ENCODE assay signal across 24 cellular contexts in genomic region chr10:77580500-77580899, GRCh38. TPM values are rescaled to one million over a fixed set of nuclear protein-coding genes. Genes with fewer than 3 reads are reported as not detected.
"Had no signal": no experiment of that assay in that cellular context is flagged by ENCODE, and none has a peak within 500 bp of the region (broad histone marks: within the 10 kb centered on the region; RNA-seq: fewer than 3 reads in every experiment).

No MANE protein-coding gene starts in this region.

- H3K9me3 Mint-ChIP-seq: activated CD4-positive, alpha-beta memory T cell treated with anti-CD3 and anti-CD28 coated beads for 36 hours; activated CD4-positive, alpha-beta T cell treated with anti-CD3 and anti-CD28 coated beads, Interleukin-2, amount 10 ng/mL, durations not matched to agents 7 days and 5 days; activated naive CD4-positive, alpha-beta T cell treated with anti-CD3 and anti-CD28 coated beads for 36 hours; activated T-helper 17 cell treated with anti-CD3 and anti-CD28 coated beads, Interleukin-2, amount 50 U/mL, for 72 hours; brain; T-cell had no signal

- H3K27me3 Mint-ChIP-seq: activated CD4-positive, alpha-beta memory T cell treated with anti-CD3 and anti-CD28 coated beads for 36 hours; activated CD4-positive, alpha-beta T cell treated with anti-CD3 and anti-CD28 coated beads, Interleukin-2, amount 10 ng/mL, durations not matched to agents 7 days and 5 days; brain had no signal

- H3K27ac Mint-ChIP-seq: activated CD4-positive, alpha-beta memory T cell treated with anti-CD3 and anti-CD28 coated beads for 36 hours; activated CD4-positive, alpha-beta T cell treated with anti-CD3 and anti-CD28 coated beads, Interleukin-2, amount 10 ng/mL, durations not matched to agents 7 days and 5 days; activated naive CD4-positive, alpha-beta T cell treated with anti-CD3 and anti-CD28 coated beads for 36 hours; activated naive CD8-positive, alpha-beta T cell; activated T-helper 17 cell treated with anti-CD3 and anti-CD28 coated beads, Interleukin-2, amount 50 U/mL, for 72 hours; brain; T-cell had no signal

- H3K4me1 Mint-ChIP-seq: T-cell had no signal

- H3K4me3 Mint-ChIP-seq: activated CD4-positive, alpha-beta memory T cell treated with anti-CD3 and anti-CD28 coated beads for 36 hours; activated CD4-positive, alpha-beta T cell treated with anti-CD3 and anti-CD28 coated beads, Interleukin-2, amount 10 ng/mL, durations not matched to agents 7 days and 5 days; activated naive CD4-positive, alpha-beta T cell treated with anti-CD3 and anti-CD28 coated beads for 36 hours; activated naive CD8-positive, alpha-beta T cell; activated T-helper 17 cell treated with anti-CD3 and anti-CD28 coated beads, Interleukin-2, amount 50 U/mL, for 72 hours; brain; T-cell had no signal

- H3K27ac ChIP-seq: KMS-11 had no signal

- ATAC-seq: activated T-helper 17 cell treated with anti-CD3 and anti-CD28 coated beads, Interleukin-2, amount 50 U/mL, for 72 hours; T-cell had no signal

- H3K36me3 Mint-ChIP-seq: activated CD4-positive, alpha-beta memory T cell treated with anti-CD3 and anti-CD28 coated beads for 36 hours; activated naive CD8-positive, alpha-beta T cell; brain; T-cell had no signal

- H3K9ac ChIP-seq: KMS-11 had no signal

- DNase-seq: activated CD4-positive, alpha-beta memory T cell treated with anti-CD3 and anti-CD28 coated beads for 36 hours; activated CD4-positive, alpha-beta T cell treated with anti-CD3 and anti-CD28 coated beads, Interleukin-2, amount 10 ng/mL, durations not matched to agents 7 days and 5 days; activated CD4-positive, CD25-positive, alpha-beta regulatory T cell; activated CD8-positive, alpha-beta memory T cell treated with anti-CD3 and anti-CD28 coated beads for 24 hours; activated gamma-delta T cell; activated naive CD4-positive, alpha-beta T cell treated with anti-CD3 and anti-CD28 coated beads for 36 hours; activated T-cell treated with anti-CD3 and anti-CD28 coated beads, Interleukin-2, amount 50 U/mL, for 48 hours; amygdala; NCI-H1092; NCI-H1417 treated with DMSO at 0.1 percent for 48 hours; NCI-H1694; NCI-H2029; NCI-H2107; NCI-H2171 treated with DMSO at 0.1 percent for 48 hours; NCI-H510A treated with DMSO at 0.1 percent for 48 hours; NCI-H69; SIG-M5; T-cell; T-helper 2 cell; T1000 had no signal

RNA-seq across cellular contexts. Expression of gene KCNMA1, which starts 57.1 kb away (rescaled TPM):
- total RNA-seq: activated CD4-positive, alpha-beta memory T cell treated with anti-CD3 and anti-CD28 coated beads for 36 hours; activated CD4-positive, alpha-beta T cell treated with anti-CD3 and anti-CD28 coated beads, Interleukin-2, amount 10 ng/mL, durations not matched to agents 7 days and 5 days; activated naive CD4-positive, alpha-beta T cell treated with anti-CD3 and anti-CD28 coated beads for 36 hours had no signal
